Comparison of ENCODE assay signal across 9 cellular contexts in the genomic region with DNA sequence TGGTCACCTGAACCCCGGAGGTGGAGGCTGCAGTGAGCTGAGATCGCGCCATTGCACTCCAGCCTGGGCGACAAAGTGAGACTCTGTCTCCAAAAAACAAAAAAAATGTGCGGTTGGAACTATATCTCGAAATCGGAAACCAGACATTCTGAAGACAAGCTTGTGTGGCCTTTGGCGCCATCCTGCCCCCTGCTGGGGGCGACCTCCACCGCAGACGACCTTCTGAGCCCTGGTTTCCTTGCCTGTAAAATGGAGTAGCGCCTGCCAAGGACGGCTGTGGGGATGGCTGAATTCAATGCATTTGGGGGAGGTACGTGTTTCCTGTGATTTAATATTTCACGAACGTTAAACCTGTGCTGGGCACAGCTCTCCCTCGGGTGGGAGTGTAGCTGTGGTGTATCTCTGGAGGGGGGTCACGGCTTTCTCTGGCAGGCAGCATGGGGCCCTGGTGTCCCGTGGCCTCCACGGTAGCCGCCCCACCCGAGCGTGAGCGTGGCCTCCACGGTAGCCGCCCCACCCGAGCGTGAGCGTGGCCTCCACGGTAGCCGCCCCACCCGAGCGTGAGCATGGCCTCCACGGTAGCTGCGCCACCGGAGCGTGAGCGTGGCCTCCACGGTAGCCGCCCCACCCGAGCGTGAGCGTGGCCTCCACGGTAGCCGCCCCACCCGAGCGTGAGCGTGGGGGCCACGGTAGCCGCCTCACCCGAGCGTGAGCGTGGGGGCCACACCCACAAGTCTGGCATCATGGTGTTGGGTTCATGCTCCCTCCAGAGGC. TPM values are rescaled to one million over a fixed set of nuclear protein-coding genes. Genes with fewer than 3 reads are reported as not detected.
DNase-seq lines count a peak whose midpoint lies in the region; ATAC-seq and TF ChIP-seq lines count a peak whose summit lies in the region.
"Had no signal": no experiment of that assay in that cellular context is flagged by ENCODE, and none has a peak within 500 bp of the region (broad histone marks: within the 10 kb centered on the region; RNA-seq: fewer than 3 reads in every experiment).

No MANE protein-coding gene starts in this region.

- no peak for ATAC-seq in HG03175 (IDR thresholded peaks at IDR 0.05; ENCODE audit: unreplicated experiment)

- TF ChIP-seq CTCF in dorsolateral prefrontal cortex (IDR thresholded peaks at IDR 0.05 in 54 of 56, conservative IDR thresholded peaks at IDR 0.05 in 2 of 56; ENCODE audit: low read depth in 1 of 56, partially characterized antibody in 56 of 56) (peak in 37 of 56 donors; percentile 0 to 47 (median 26)), prostate gland (IDR thresholded peaks at IDR 0.05) (peak in 2 of 4 experiments; percentile 20 to 30)

- no peaks in the 10 kb centered on the region for H3K27me3 ChIP-seq in dorsolateral prefrontal cortex
- no peaks in the 10 kb centered on the region for H3K27me3 ChIP-seq in prostate gland (replicated peaks; ENCODE audit: insufficient read depth)

- no peak overlapping the region for H3K27ac ChIP-seq in dorsolateral prefrontal cortex
- no peak overlapping the region for H3K27ac ChIP-seq in prostate gland

- no peaks in the 10 kb centered on the region for H3K36me3 ChIP-seq in prostate gland

- no peaks in the 10 kb centered on the region for H3K4me1 ChIP-seq in prostate gland (replicated peaks)

- TF ChIP-seq POLR2A in prostate gland (IDR thresholded peaks at IDR 0.05): no peak

- DNase-seq in stimulated activated CD4-positive, alpha-beta T cell treated with anti-CD3 and anti-CD28 coated beads, Interleukin-4, amount 100 ng/mL, for 1 hour: peak; percentile 22
- DNase-seq in stimulated activated CD4-positive, alpha-beta T cell treated with anti-CD3 and anti-CD28 coated beads, Interleukin-12 subunit alpha, Interleukin-12 subunit beta, amount 100 ng/mL, for 4 hours: no peak
- DNase-seq in NCI-H526 treated with DMSO at 0.1 percent for 48 hours (lab: John Stamatoyannopoulos, UW): peak; percentile 10
- no peak for DNase-seq in dorsolateral prefrontal cortex
- DNase-seq in prostate gland (ENCODE audit: low spot score): no peak
- no peak for DNase-seq in midbrain (lab: John Stamatoyannopoulos, UW)
- no peak for DNase-seq in COR-L47 (lab: John Stamatoyannopoulos, UW)
- DNase-seq: NCI-H226 had no signal

- H3K4me3 ChIP-seq in dorsolateral prefrontal cortex: no peak overlapping the region
- no peak overlapping the region for H3K4me3 ChIP-seq in prostate gland

- H3K9me3 ChIP-seq in prostate gland: no peaks in the 10 kb centered on the region

- 88% methylated on average over 53 of the region's 53 CpGs for WGBS in prostate gland

- intact Hi-C loops in dorsolateral prefrontal cortex (cut with DNase I) (no loop called here), prostate gland (cut with DNase I) (no loop called here)

RNA-seq across cellular contexts. Expression of a gene that starts 55.3 kb away (rescaled TPM):
- total RNA-seq in dorsolateral prefrontal cortex: 1 to 10 TPM in 11 of 120 experiments, under 1 TPM in 14, not detected in 95; 0.57 to 2.1 (median 0.86) TPM
- total RNA-seq in prostate gland: under 1 TPM in 1 of 2 donors, not detected in 1; 0.68 TPM

Comparison
In these comparisons a context has a peak if more than half of its experiments do, and no peak if none do; other contexts are left out.
1. DNase-seq: peak in stimulated activated CD4-positive, alpha-beta T cell treated with anti-CD3 and anti-CD28 coated beads, Interleukin-4, amount 100 ng/mL, for 1 hour (single experiment) and NCI-H526 treated with DMSO at 0.1 percent for 48 hours (single experiment); none in stimulated activated CD4-positive, alpha-beta T cell treated with anti-CD3 and anti-CD28 coated beads, Interleukin-12 subunit alpha, Interleukin-12 subunit beta, amount 100 ng/mL, for 4 hours (single experiment), dorsolateral prefrontal cortex (0 of 10), prostate gland (single experiment), midbrain (single experiment) and COR-L47 (single experiment).